8 cellular contexts compared by ENCODE assay signal in genomic region chr17:14301279-14301760, GRCh38. TPM values are rescaled to one million over a fixed set of nuclear protein-coding genes. Genes with fewer than 3 reads are reported as not detected.
A peak's percentile ranks its signal among the peaks of the same experiment; 100 is the strongest.
DNase-seq lines count a peak whose midpoint lies in the region; ATAC-seq, FAIRE-seq and TF ChIP-seq lines count a peak whose summit lies in the region.

No MANE protein-coding gene starts in this region.

- H4K20me1 ChIP-seq in SU-DHL-6 (ENCODE audit: low read depth, low read length) (no peaks in the 10 kb centered on the region), H1 (replicated peaks in 1 of 2; ENCODE audit: control insufficient read depth in 1 of 2, insufficient read depth in 2 of 2, low read length in 2 of 2) (peaks cover 9 to 16% of the 10 kb centered on the region in 2 experiments)

- no peak overlapping the region for H3K56ac ChIP-seq in H1 (replicated peaks; ENCODE audit: insufficient read length, low read depth, low read length)

- H3K27me3 Mint-ChIP-seq in natural killer cell (ENCODE audit: low read depth in 2 of 2), result peaks cover 11 to 16% of the 10 kb centered on the region in 2 donors

- H3K36me3 Mint-ChIP-seq in natural killer cell, result no peaks in the 10 kb centered on the region

- no peak for TF ChIP-seq POLR2A in H1 (IDR thresholded peaks at IDR 0.05; ENCODE audit: control extremely low read depth in 1 of 2, low read depth in 2 of 2, low read length in 2 of 2)

- peak overlapping the region; percentile 97 for H3K4me3 Mint-ChIP-seq in natural killer cell

- H3K9me3 Mint-ChIP-seq in natural killer cell, result no peaks in the 10 kb centered on the region

- no peaks in the 10 kb centered on the region for H3K27me3 ChIP-seq in SU-DHL-6 (ENCODE audit: low read length)
- peaks cover 21 to 78% (median 67%) of the 10 kb centered on the region in 4 experiments for H3K27me3 ChIP-seq in H1 (replicated peaks in 1 of 4; ENCODE audit: control insufficient read depth in 3 of 4, extremely low read depth in 1 of 4, insufficient read depth in 3 of 4, low read length in 3 of 4)

- peaks cover 4 to 44% (median 22%) of the 10 kb centered on the region in 4 experiments for H3K4me1 ChIP-seq in H1 (replicated peaks in 1 of 4; ENCODE audit: control insufficient read depth in 3 of 4, insufficient read depth in 4 of 4, low read length in 3 of 4)

- no peaks in the 10 kb centered on the region for H3F3A ChIP-seq in SU-DHL-6 (ENCODE audit: insufficient read depth)

- H3K36me3 ChIP-seq in SU-DHL-6 (ENCODE audit: low read length) (no peaks in the 10 kb centered on the region), H1 (ENCODE audit: control insufficient read depth in 2 of 4, insufficient read depth in 4 of 4, low read length in 3 of 4) (no peaks in the 10 kb centered on the region; a peak in 1 of 8 replicates)

- TF ChIP-seq RAD21 in H1 (IDR thresholded peaks at IDR 0.05 in 1 of 2, conservative IDR thresholded peaks at IDR 0.05 in 1 of 2; ENCODE audit: low read depth in 2 of 2, low read length in 2 of 2), result no peak

- H4K5ac ChIP-seq in H1 (ENCODE audit: insufficient read length, low read depth, low read length), result no peak overlapping the region

- H3K79me2 ChIP-seq in SU-DHL-6 (ENCODE audit: insufficient read depth, low read length), result no peaks in the 10 kb centered on the region
- H3K79me2 ChIP-seq in H1 (ENCODE audit: control insufficient read depth in 1 of 2, insufficient read depth in 2 of 2, low read length in 2 of 2), result peaks cover 0 to 46% of the 10 kb centered on the region in 2 experiments; a peak in 2 of 4 replicates

- H4K91ac ChIP-seq in H1 (replicated peaks; ENCODE audit: insufficient read length, low read length), result no peak overlapping the region

- peak overlapping the region; percentile 77; the same call in 1 of the 2 replicates for H2BK15ac ChIP-seq in H1 (ENCODE audit: low read length)

- H3K27ac ChIP-seq in SU-DHL-6 (ENCODE audit: low read depth, low read length) (peak overlapping the region; percentile 51; the same call in 1 of the 2 replicates), H1 (ENCODE audit: low read depth, low read length) (no peak overlapping the region)

- H2BK12ac ChIP-seq in H1 (ENCODE audit: low read depth, low read length), result no peak overlapping the region

- 0 out of 2 replicates have a peak overlapping the region, but pooled peaks have one; percentile 29 for H3K18ac ChIP-seq in H1 (ENCODE audit: extremely low read depth, low read length)

- no peak overlapping the region for H2AK5ac ChIP-seq in H1 (ENCODE audit: low read depth, low read length)

- no peaks in the 10 kb centered on the region for H3K9me2 ChIP-seq in SU-DHL-6 (replicated peaks; ENCODE audit: insufficient read depth, low read length)

- DNase-seq in EH (ENCODE audit: low read depth), result peak; percentile 43
- no peak for DNase-seq in H1 (ENCODE audit: low read depth in 1 of 2, low spot score in 2 of 2)
- no peak for DNase-seq in natural killer cell
- DNase-seq in cerebellar cortex (ENCODE audit: low spot score), result no peak

- H2AFZ ChIP-seq in SU-DHL-6 (ENCODE audit: low read depth, low read length, severe bottlenecking), result peak overlapping the region; percentile 91
- no peak overlapping the region for H2AFZ ChIP-seq in H1 (ENCODE audit: low read length)

- CTCF ChIA-PET in H1 (lab: Charles Lee; ENCODE audit: partially characterized antibody), result interaction anchor here (0.6 to 2.2 kb wide), 19 partner anchors 8 to 855 kb away, joined by 3 to 11 read pairs (median 3); no protein-coding TSS in a partner anchor

- no peaks in the 10 kb centered on the region for H3K79me1 ChIP-seq in H1 (ENCODE audit: low read depth, low read length)

- H3K27ac Mint-ChIP-seq in natural killer cell, result peak overlapping the region; percentile 91 to 93

- no peak overlapping the region for H3K14ac ChIP-seq in H1 (ENCODE audit: insufficient read length)

- intact Hi-C loops in natural killer cell (cut with micrococcal nuclease), result loop anchor here (1.0 to 10.0 kb wide), 6 partner anchors 57 to 1283 kb away; partner anchors contain the start of gene ELAC2

- POLR2A ChIA-PET in H1 (lab: Charles Lee; ENCODE audit: partially characterized antibody), result interaction anchor here (1.0 to 1.4 kb wide), 3 partner anchors 8 to 31 kb away, joined by 3 to 12 read pairs (median 3); no protein-coding TSS in a partner anchor

- peaks cover 57 to 76% of the 10 kb centered on the region in 2 donors for H3K4me1 Mint-ChIP-seq in natural killer cell

- H3K4me2 ChIP-seq in SU-DHL-6 (ENCODE audit: low read depth, low read length, poor library complexity, severe bottlenecking) (peak overlapping the region; percentile 54), H1 (ENCODE audit: insufficient read depth in 1 of 2, low read depth in 2 of 2, low read length in 2 of 2) (peak overlapping the region; percentile 85)

- no peak overlapping the region for H2BK20ac ChIP-seq in H1 (ENCODE audit: low read length)

- H3K4ac ChIP-seq in H1 (replicated peaks; ENCODE audit: insufficient read length, low read depth, low read length), result no peak overlapping the region

- TF ChIP-seq CTCF in SU-DHL-6 (IDR thresholded peaks at IDR 0.05; ENCODE audit: insufficient read depth, low read length, poor library complexity, severe bottlenecking) (no peak), H1 (IDR thresholded peaks at IDR 0.05; ENCODE audit: control extremely low read depth in 1 of 3, insufficient read depth in 1 of 3, low read depth in 1 of 3, low read length in 3 of 3) (peak in 1 of 3 experiments; percentile 12; a peak in 1 of 4 replicates), natural killer cell (IDR thresholded peaks at IDR 0.05) (no peak)

- peak overlapping the region; percentile 63 for H3K4me3 ChIP-seq in SU-DHL-6 (ENCODE audit: insufficient read depth, low read length, poor library complexity, severe bottlenecking)
- H3K4me3 ChIP-seq in H1 (ENCODE audit: extremely low read depth in 1 of 4, insufficient read depth in 2 of 4, low read depth in 3 of 4, low read length in 4 of 4), result peak overlapping the region; percentile 48 to 87 (median 75)

- peak overlapping the region; percentile 45; the same call in 1 of the 2 replicates for H2BK5ac ChIP-seq in H1 (ENCODE audit: low read depth, low read length)

- no peak for TF ChIP-seq EP300 in H1 (IDR thresholded peaks at IDR 0.05; ENCODE audit: borderline replicate concordance in 1 of 2, low read depth in 2 of 2, low read length in 2 of 2)

- peaks cover 41% of the 10 kb centered on the region for H3K23me2 ChIP-seq in H1 (ENCODE audit: low read depth, low read length)

- peak; percentile 6 for ATAC-seq in HG02642 (IDR thresholded peaks at IDR 0.05; ENCODE audit: poor library complexity, unreplicated experiment)
- peak in 1 of 3 donors; percentile 1 for ATAC-seq in natural killer cell
- no peak for ATAC-seq in HG02678 (IDR thresholded peaks at IDR 0.05; ENCODE audit: unreplicated experiment)
- ATAC-seq in HG02610 (IDR thresholded peaks at IDR 0.05; ENCODE audit: unreplicated experiment), result no peak

- H2BK120ac ChIP-seq in H1 (replicated peaks; ENCODE audit: low read depth, low read length), result no peak overlapping the region

- no peak overlapping the region for H3K23ac ChIP-seq in H1 (ENCODE audit: insufficient read length)

- WGBS in H1 (ENCODE audit: extremely low coverage in 1 of 2, insufficient coverage in 1 of 2, insufficient read length in 1 of 2, insufficient replicate concordance in 2 of 2, low coverage in 1 of 2, low lambda C conversion rate in 2 of 2, missing lambda C conversion rate in 1 of 2), 2 experiments, result 2% methylated on average over 45 of the region's 56 CpGs; no CpG with 5 or more reads in 1 of the 2 experiments

- FAIRE-seq in H1 (lab: Jason Lieb, UNC), result no peak

- peak overlapping the region; percentile 22; the same call in 1 of the 2 replicates for H4K8ac ChIP-seq in H1 (ENCODE audit: extremely low read depth, insufficient read depth, low read length)

- H3K9ac ChIP-seq in SU-DHL-6 (ENCODE audit: low read length) (peak overlapping the region; percentile 57), H1 (replicated peaks in 1 of 4; ENCODE audit: extremely low read depth in 1 of 4, low read depth in 3 of 4, low read length in 3 of 4) (peak overlapping the region in 3 of 4 experiments; percentile 44 to 64 (median 45); a peak in 3 of 7 replicates)

- no peaks in the 10 kb centered on the region for H3K9me3 ChIP-seq in SU-DHL-6 (ENCODE audit: insufficient read depth, low read length)
- no peaks in the 10 kb centered on the region for H3K9me3 ChIP-seq in H1 (ENCODE audit: insufficient read depth in 2 of 2, low read depth in 1 of 2, low read length in 1 of 2)

TF ChIP-seq in H1, 55 proteins besides CTCF, POLR2A, EP300 and RAD21:
- TF ChIP-seq EZH2 (IDR thresholded peaks at IDR 0.05; ENCODE audit: low read depth, low read length, severe bottlenecking) (peak; percentile 1), ASH2L (IDR thresholded peaks at IDR 0.05; ENCODE audit: low read length) (peak; percentile 78), BACH1 (IDR thresholded peaks at IDR 0.05; ENCODE audit: low read length) (no peak), MAX (IDR thresholded peaks at IDR 0.05) (peak; percentile 70; the same call in 1 of the 2 replicates), E2F6 (IDR thresholded peaks at IDR 0.05) (peak; percentile 63)
TF ChIP-seq in H1: peak in this region for 4.

RNA-seq across cellular contexts. Expression of gene HS3ST3B1, which starts 0.4 kb away (rescaled TPM):
- total RNA-seq in H1 (2021; fragmentation: NEBNext Ultra II Directional; extraction: Animal tissue kit (Norgen Biotek cat#: 25700)), result 14.0 and 14.4 TPM in 2 replicates
- polyA plus RNA-seq in H1 (2011; rRNA removed), result 4.7 and 6.1 TPM in 2 replicates
- 5.6 TPM for polyA plus RNA-seq in H1 (2011; cell fraction: cytosol; rRNA removed)
- 7.2 TPM for polyA plus RNA-seq in H1 (2011; cell fraction: nucleus; rRNA removed)
- 6.1 to 7.0 TPM (median 6.9 TPM) in 4 replicates for polyA plus RNA-seq in H1 (2012, experiment 1 of 2)
- 2.1 TPM for polyA plus RNA-seq in H1 (2012, experiment 2 of 2)
- polyA plus RNA-seq in H1 (2013, experiment 1 of 2), result 6.1 TPM
- polyA plus RNA-seq in H1 (2013, experiment 2 of 2), result 6.8 TPM
- polyA minus RNA-seq in H1 (2011; rRNA and poly(A)+ RNA removed), result 11.3 and 12.4 TPM in 2 replicates
- 14.5 TPM for polyA minus RNA-seq in H1 (2011; cell fraction: cytosol; rRNA and poly(A)+ RNA removed)
- polyA minus RNA-seq in H1 (2011; cell fraction: nucleus; rRNA and poly(A)+ RNA removed), result 23.0 TPM
- 10 to 100 TPM; 14.1 to 18.6 (median 17.1) TPM for total RNA-seq in natural killer cell
